Comparison of ENCODE assay signal across 10 cellular contexts in genomic region chr7:33003111-33003510, GRCh38. TPM values are rescaled to one million over a fixed set of nuclear protein-coding genes. Genes with fewer than 3 reads are reported as not detected.
DNase-seq lines count a peak whose midpoint lies in the region; ATAC-seq, FAIRE-seq and TF ChIP-seq lines count a peak whose summit lies in the region.
"Not testable (repeated sequence)": the region's sequence is repeated elsewhere in the genome, so short reads cannot be mapped to it uniquely, and the experiment has no call there.
"Had no signal": no experiment of that assay in that cellular context is flagged by ENCODE, and none has a peak within 500 bp of the region (broad histone marks: within the 10 kb centered on the region; RNA-seq: fewer than 3 reads in every experiment).

No MANE protein-coding gene starts in this region.

- not testable (repeated sequence) for H3K36me3 Mint-ChIP-seq in WTC11

- not testable (repeated sequence) for H2BK20ac ChIP-seq in H1 (ENCODE audit: low read length)

- not testable (repeated sequence) for H2BK15ac ChIP-seq in H1 (ENCODE audit: low read length)

- H4K8ac ChIP-seq in H1 (ENCODE audit: extremely low read depth, insufficient read depth, low read length) = not testable (repeated sequence)

- not testable (repeated sequence) for H4K91ac ChIP-seq in H1 (replicated peaks; ENCODE audit: insufficient read length, low read length)

- not testable (repeated sequence) for H4K20me1 ChIP-seq in H1 (replicated peaks in 1 of 2; ENCODE audit: control insufficient read depth in 1 of 2, insufficient read depth in 2 of 2, low read length in 2 of 2); endothelial cell of umbilical vein (replicated peaks; ENCODE audit: control insufficient read depth, extremely low read depth, insufficient read depth, low read length)

- not testable (repeated sequence) for H3K27me3 ChIP-seq in H1 (replicated peaks in 1 of 4; ENCODE audit: control insufficient read depth in 3 of 4, extremely low read depth in 1 of 4, insufficient read depth in 3 of 4, low read length in 3 of 4); endothelial cell of umbilical vein (ENCODE audit: control insufficient read depth in 2 of 2, insufficient read depth in 2 of 2, low read length in 2 of 2)

- H3K56ac ChIP-seq in H1 (replicated peaks; ENCODE audit: insufficient read length, low read depth, low read length) = not testable (repeated sequence)

- not testable (repeated sequence) for H3K23me2 ChIP-seq in H1 (ENCODE audit: low read depth, low read length)

- FAIRE-seq in GM19239 (lab: Jason Lieb, UNC) = peak; percentile 39
- FAIRE-seq in H1 (lab: Jason Lieb, UNC) = peak; percentile 24
- FAIRE-seq in endothelial cell of umbilical vein (lab: Jason Lieb, UNC) = peak; percentile 65

- not testable (repeated sequence) for TF ChIP-seq RAD21 in H1 (IDR thresholded peaks at IDR 0.05 in 1 of 2, conservative IDR thresholded peaks at IDR 0.05 in 1 of 2; ENCODE audit: low read depth in 2 of 2, low read length in 2 of 2)

- H3K4me2 ChIP-seq in H1 (ENCODE audit: insufficient read depth in 1 of 2, low read depth in 2 of 2, low read length in 2 of 2); endothelial cell of umbilical vein (ENCODE audit: insufficient read depth, low read length): not testable (repeated sequence)

- H3K27ac ChIP-seq in H1 (ENCODE audit: low read depth, low read length); endothelial cell of umbilical vein (ENCODE audit: insufficient read depth, low read depth, low read length): not testable (repeated sequence)

- not testable (repeated sequence) for H2AK5ac ChIP-seq in H1 (ENCODE audit: low read depth, low read length)

- H4K5ac ChIP-seq in H1 (ENCODE audit: insufficient read length, low read depth, low read length) = not testable (repeated sequence)

- DNase-seq in AG10803 (ENCODE audit: low read depth) = peak; percentile 22
- DNase-seq in GM19239 (ENCODE audit: insufficient read length, low spot score); WTC11 (ENCODE audit: low spot score); H1 (ENCODE audit: low read depth in 1 of 2, low spot score in 2 of 2): not testable (repeated sequence)
- DNase-seq in NCI-H2171 treated with DMSO at 0.1 percent for 48 hours (lab: John Stamatoyannopoulos, UW) = peak; percentile 33
- DNase-seq in dermis blood vessel endothelial cell = peak; percentile 31
- peak; percentile 26 for DNase-seq in endothelial cell of umbilical vein (ENCODE audit: low read depth, low spot score)
- peak; percentile 47 to 48 for DNase-seq in lung microvascular endothelial cell (ENCODE audit: low read depth in 2 of 2)

- dilution Hi-C loops in endothelial cell of umbilical vein (cut with MboI; ENCODE audit: extremely low pct_ligation_motif_present, low sequenced_read_pairs) = not testable (repeated sequence)

- H3K9me3 Mint-ChIP-seq in WTC11 = not testable (repeated sequence)

- peaks cover 21% of the 10 kb centered on the region for H3K4me1 Mint-ChIP-seq in WTC11

- H3K27me3 Mint-ChIP-seq in WTC11 (ENCODE audit: low read depth) = not testable (repeated sequence)

- not testable (repeated sequence) for H3K23ac ChIP-seq in H1 (ENCODE audit: insufficient read length)

- not testable (repeated sequence) for H2BK12ac ChIP-seq in H1 (ENCODE audit: low read depth, low read length)

- not testable (repeated sequence) for TF ChIP-seq CTCF in AG10803 (conservative IDR thresholded peaks at IDR 0.05; ENCODE audit: low read length); WTC11 (IDR thresholded peaks at IDR 0.05); H1 (IDR thresholded peaks at IDR 0.05; ENCODE audit: control extremely low read depth in 1 of 3, insufficient read depth in 1 of 3, low read depth in 1 of 3, low read length in 3 of 3); endothelial cell of umbilical vein (IDR thresholded peaks at IDR 0.05; ENCODE audit: extremely low read depth in 1 of 2, insufficient read depth in 1 of 2, low read depth in 1 of 2, low read length in 2 of 2)

- H3K4me3 Mint-ChIP-seq in WTC11 = not testable (repeated sequence)

- H3K9me3 ChIP-seq in H1 (ENCODE audit: insufficient read depth in 2 of 2, low read depth in 1 of 2, low read length in 1 of 2); endothelial cell of umbilical vein (replicated peaks; ENCODE audit: control insufficient read depth, insufficient read depth, low read length): not testable (repeated sequence)

- not testable (repeated sequence) for H2BK5ac ChIP-seq in H1 (ENCODE audit: low read depth, low read length)

- not testable (repeated sequence) for BruUV-seq in endothelial cell of umbilical vein (replicated peaks; lab: Mats Ljungman, UMichigan)

- not testable (repeated sequence) for TF ChIP-seq POLR2A in H1 (IDR thresholded peaks at IDR 0.05; ENCODE audit: control extremely low read depth in 1 of 2, low read depth in 2 of 2, low read length in 2 of 2); endothelial cell of umbilical vein (IDR thresholded peaks at IDR 0.05; ENCODE audit: low read depth, low read length)

- H3K9ac ChIP-seq in H1 (replicated peaks in 1 of 4; ENCODE audit: extremely low read depth in 1 of 4, low read depth in 3 of 4, low read length in 3 of 4); endothelial cell of umbilical vein (replicated peaks; ENCODE audit: extremely low read depth, insufficient read depth, low read length): not testable (repeated sequence)

- H3K79me1 ChIP-seq in H1 (ENCODE audit: low read depth, low read length) = not testable (repeated sequence)

- not testable (repeated sequence) for H3K4ac ChIP-seq in H1 (replicated peaks; ENCODE audit: insufficient read length, low read depth, low read length)

- H2BK120ac ChIP-seq in H1 (replicated peaks; ENCODE audit: low read depth, low read length) = not testable (repeated sequence)

- not testable (repeated sequence) for H3K36me3 ChIP-seq in H1 (ENCODE audit: control insufficient read depth in 2 of 4, insufficient read depth in 4 of 4, low read length in 3 of 4); endothelial cell of umbilical vein (ENCODE audit: control insufficient read depth in 2 of 2, extremely low read depth in 1 of 2, insufficient read depth in 2 of 2, low read length in 2 of 2)

- intact Hi-C loops in endothelial cell of umbilical vein (cut with micrococcal nuclease) = not testable (repeated sequence)

- H3K18ac ChIP-seq in H1 (ENCODE audit: extremely low read depth, low read length) = not testable (repeated sequence)

- H3K27ac Mint-ChIP-seq in WTC11 = not testable (repeated sequence)

- H2AFZ ChIP-seq in H1 (ENCODE audit: low read length); endothelial cell of umbilical vein (ENCODE audit: low read depth, low read length): not testable (repeated sequence)

- H3K4me3 ChIP-seq in AG10803 (ENCODE audit: low read length); H1 (ENCODE audit: extremely low read depth in 1 of 4, insufficient read depth in 2 of 4, low read depth in 3 of 4, low read length in 4 of 4); endothelial cell of umbilical vein (replicated peaks in 1 of 3; ENCODE audit: insufficient read depth in 1 of 3, low read depth in 1 of 3, low read length in 3 of 3): not testable (repeated sequence)

- POLR2A ChIA-PET in WTC11 (lab: Charles Lee); H1 (lab: Charles Lee; ENCODE audit: partially characterized antibody); endothelial cell of umbilical vein (lab: Charles Lee): not testable (repeated sequence)

- not testable (repeated sequence) for H3K79me2 ChIP-seq in H1 (ENCODE audit: control insufficient read depth in 1 of 2, insufficient read depth in 2 of 2, low read length in 2 of 2); endothelial cell of umbilical vein (ENCODE audit: control insufficient read depth, insufficient read depth, low read length)

- peak; percentile 10; the same call in 1 of the 2 replicates for ATAC-seq in WTC11

- CTCF ChIA-PET in WTC11 (lab: Charles Lee); endothelial cell of umbilical vein (lab: Charles Lee): not testable (repeated sequence)
- CTCF ChIA-PET in H1 (lab: Charles Lee; ENCODE audit: partially characterized antibody) = interaction anchor here (0.6 kb wide), 1 partner anchor 879 kb away, joined by 3 read pairs; no protein-coding TSS in a partner anchor

- H3K9me1 ChIP-seq in endothelial cell of umbilical vein (replicated peaks; ENCODE audit: control insufficient read depth, extremely low read depth, insufficient read depth, low read length) = not testable (repeated sequence)

- not testable (repeated sequence) for TF ChIP-seq EP300 in H1 (IDR thresholded peaks at IDR 0.05; ENCODE audit: borderline replicate concordance in 1 of 2, low read depth in 2 of 2, low read length in 2 of 2)

- not testable (repeated sequence) for H3K14ac ChIP-seq in H1 (ENCODE audit: insufficient read length)

- not testable (repeated sequence) for H3K4me1 ChIP-seq in H1 (replicated peaks in 1 of 4; ENCODE audit: control insufficient read depth in 3 of 4, insufficient read depth in 4 of 4, low read length in 3 of 4)
- peaks cover 12% of the 10 kb centered on the region for H3K4me1 ChIP-seq in endothelial cell of umbilical vein (ENCODE audit: control insufficient read depth, extremely low read depth, insufficient read depth, low read length)

RNA-seq across cellular contexts. Expression of gene FKBP9, which starts 45.9 kb away (rescaled TPM):
- total RNA-seq in WTC11 (2021) (11.0 to 18.0 TPM (median 12.7 TPM) in 3 replicates), dermis blood vessel endothelial cell (168 and 179 TPM in 2 replicates), endothelial cell of umbilical vein (112 and 124 TPM in 2 replicates), lung microvascular endothelial cell (111 and 133 TPM in 2 replicates)
- total RNA-seq in H1 (2021; fragmentation: NEBNext Ultra II Directional; extraction: Animal tissue kit (Norgen Biotek cat#: 25700)) = 9.9 and 10.1 TPM in 2 replicates
- polyA plus RNA-seq in H1 (2011; rRNA removed) (7.2 and 7.9 TPM in 2 replicates), endothelial cell of umbilical vein (88.7 and 100 TPM in 2 replicates)
- 5.5 TPM for polyA plus RNA-seq in H1 (2011; cell fraction: cytosol; rRNA removed)
- 4.8 TPM for polyA plus RNA-seq in H1 (2011; cell fraction: nucleus; rRNA removed)
- 9.6 to 11.3 TPM (median 10.4 TPM) in 4 replicates for polyA plus RNA-seq in H1 (2012, experiment 1 of 2)
- 2.3 TPM for polyA plus RNA-seq in H1 (2012, experiment 2 of 2)
- 9.8 TPM for polyA plus RNA-seq in H1 (2013, experiment 1 of 2)
- 10.3 TPM for polyA plus RNA-seq in H1 (2013, experiment 2 of 2)
- 7.8 and 17.5 TPM in 2 replicates for polyA minus RNA-seq in H1 (2011; rRNA and poly(A)+ RNA removed)
- polyA minus RNA-seq in H1 (2011; cell fraction: cytosol; rRNA and poly(A)+ RNA removed) = 10.3 TPM
- polyA minus RNA-seq in H1 (2011; cell fraction: nucleus; rRNA and poly(A)+ RNA removed) = 10.6 TPM
- polyA plus RNA-seq in endothelial cell of umbilical vein (2011; cell fraction: cytosol; rRNA removed) = 75.8 and 83.5 TPM in 2 replicates
- polyA plus RNA-seq in endothelial cell of umbilical vein (2011; cell fraction: nucleus; rRNA removed) = 52.2 and 62.7 TPM in 2 replicates
- 110 and 119 TPM in 2 replicates for polyA plus RNA-seq in endothelial cell of umbilical vein (2012)
- polyA minus RNA-seq in endothelial cell of umbilical vein = 168 and 189 TPM in 2 replicates
- 37.7 TPM for polyA minus RNA-seq in endothelial cell of umbilical vein (2011; cell fraction: cytosol; rRNA and poly(A)+ RNA removed)
- 36.8 and 49.7 TPM in 2 replicates for polyA minus RNA-seq in endothelial cell of umbilical vein (2011; cell fraction: nucleus; rRNA and poly(A)+ RNA removed)
- total RNA-seq: CD4-positive, CD25-positive, alpha-beta regulatory T cell had no signal
- polyA plus RNA-seq: CD8-positive, alpha-beta memory T cell had no signal

RNA-seq across cellular contexts. Expression of gene NT5C3A, which starts 59.5 kb away (rescaled TPM):
- total RNA-seq in WTC11 (2021) = 15.0 to 18.6 TPM (median 15.9 TPM) in 3 replicates
- total RNA-seq in dermis blood vessel endothelial cell = 31.3 and 32.9 TPM in 2 replicates
- total RNA-seq in H1 (2021; fragmentation: NEBNext Ultra II Directional; extraction: Animal tissue kit (Norgen Biotek cat#: 25700)) = 22.7 and 23.0 TPM in 2 replicates
- 4.4 and 7.5 TPM in 2 replicates for polyA plus RNA-seq in H1 (2011; rRNA removed)
- polyA plus RNA-seq in H1 (2011; cell fraction: cytosol; rRNA removed) = 11.8 TPM
- 3.0 TPM for polyA plus RNA-seq in H1 (2011; cell fraction: nucleus; rRNA removed)
- 9.5 to 18.8 TPM (median 10.7 TPM) in 4 replicates for polyA plus RNA-seq in H1 (2012, experiment 1 of 2)
- 2.3 TPM for polyA plus RNA-seq in H1 (2012, experiment 2 of 2)
- polyA plus RNA-seq in H1 (2013, experiment 1 of 2) = 39.5 TPM
- 44.9 TPM for polyA plus RNA-seq in H1 (2013, experiment 2 of 2)
- 3.4 and 4.4 TPM in 2 replicates for polyA minus RNA-seq in H1 (2011; rRNA and poly(A)+ RNA removed)
- 5.1 TPM for polyA minus RNA-seq in H1 (2011; cell fraction: cytosol; rRNA and poly(A)+ RNA removed)
- polyA minus RNA-seq in H1 (2011; cell fraction: nucleus; rRNA and poly(A)+ RNA removed) = 10.7 TPM
- total RNA-seq in endothelial cell of umbilical vein = 22.0 and 22.6 TPM in 2 replicates
- polyA plus RNA-seq in endothelial cell of umbilical vein = 4.3 and 7.1 TPM in 2 replicates
- polyA plus RNA-seq in endothelial cell of umbilical vein (2011; cell fraction: cytosol; rRNA removed) = 8.3 and 10.0 TPM in 2 replicates
- 9.9 and 15.2 TPM in 2 replicates for polyA plus RNA-seq in endothelial cell of umbilical vein (2011; cell fraction: nucleus; rRNA removed)
- 15.0 and 19.7 TPM in 2 replicates for polyA plus RNA-seq in endothelial cell of umbilical vein (2012)
- polyA minus RNA-seq in endothelial cell of umbilical vein = 2.7 and 4.6 TPM in 2 replicates
- polyA minus RNA-seq in endothelial cell of umbilical vein (2011; cell fraction: cytosol; rRNA and poly(A)+ RNA removed) = 10.5 TPM
- 12.7 and 13.5 TPM in 2 replicates for polyA minus RNA-seq in endothelial cell of umbilical vein (2011; cell fraction: nucleus; rRNA and poly(A)+ RNA removed)
- 15.7 and 18.3 TPM in 2 replicates for total RNA-seq in lung microvascular endothelial cell
